ENCODE assay signal across 11 cellular contexts in genomic region chr1:27306892-27307850, GRCh38. TPM values are rescaled to one million over a fixed set of nuclear protein-coding genes. Genes with fewer than 3 reads are reported as not detected.
DNase-seq lines count a peak whose midpoint lies in the region; ATAC-seq and TF ChIP-seq lines count a peak whose summit lies in the region.
"Had no signal": no experiment of that assay in that cellular context is flagged by ENCODE, and none has a peak within 500 bp of the region (broad histone marks: within the 10 kb centered on the region; RNA-seq: fewer than 3 reads in every experiment).

No MANE protein-coding gene starts in this region.

- ATAC-seq in GM18868 (IDR thresholded peaks at IDR 0.05; ENCODE audit: unreplicated experiment): no peak
- ATAC-seq: left lobe of liver had no signal

- no peaks in the 10 kb centered on the region for H4K20me1 ChIP-seq in Loucy (ENCODE audit: insufficient read depth, low read length, poor library complexity, severe bottlenecking)

- no peak overlapping the region for H2AFZ ChIP-seq in Loucy (ENCODE audit: low read length)

- no peaks in the 10 kb centered on the region for H3K9me2 ChIP-seq in Loucy (replicated peaks; ENCODE audit: low read depth, low read length)

- H3K27ac ChIP-seq in WERI-Rb-1 (peak overlapping the region; percentile 76), mesodermal cell (ENCODE audit: low read depth, low read length, severe bottlenecking) (peak overlapping the region; percentile 36)
- H3K27ac ChIP-seq: epithelial cell of prostate had no signal

- peak; percentile 82 for DNase-seq in ELF-1 (ENCODE audit: low read depth, low spot score)
- DNase-seq in WERI-Rb-1: peak; percentile 67
- no peak for DNase-seq in NCI-H748 treated with DMSO at 0.1 percent for 48 hours (lab: John Stamatoyannopoulos, UW)
- DNase-seq in NOMO-1 (lab: John Stamatoyannopoulos, UW; ENCODE audit: unreplicated experiment in 2 of 2): no peak
- DNase-seq in activated CD8-positive, alpha-beta memory T cell treated with anti-CD3 and anti-CD28 coated beads for 24 hours: no peak
- DNase-seq: activated naive CD4-positive, alpha-beta T cell treated with anti-CD3 and anti-CD28 coated beads, Interleukin-2, amount 10 ng/mL, durations not matched to agents 7 days and 5 days had no signal

- H3K4me2 ChIP-seq in Loucy (ENCODE audit: low read depth, low read length, poor library complexity, severe bottlenecking): no peak overlapping the region

- H3K9ac ChIP-seq in Loucy (ENCODE audit: low read depth, low read length, poor library complexity, severe bottlenecking): peak overlapping the region; percentile 44

- 0 out of 2 replicates have a peak, but pooled peaks have one; percentile 17 for TF ChIP-seq CTCF in Loucy (conservative IDR thresholded peaks at IDR 0.05; ENCODE audit: low read length)
- peak; percentile 84 for TF ChIP-seq CTCF in WERI-Rb-1 (IDR thresholded peaks at IDR 0.05; ENCODE audit: low read depth, low read length)

- WGBS in mesodermal cell (ENCODE audit: insufficient coverage in 2 of 2), 2 experiments: 56 to 57% methylated on average over 8 to 10 of the region's 11 CpGs

- H3K79me2 ChIP-seq in Loucy (ENCODE audit: insufficient read depth, low read length): no peaks in the 10 kb centered on the region

- H3K27me3 ChIP-seq in Loucy (ENCODE audit: insufficient read depth, low read length, poor library complexity, severe bottlenecking) (no peaks in the 10 kb centered on the region), WERI-Rb-1 (ENCODE audit: insufficient read depth, low read depth, severe bottlenecking) (no peaks in the 10 kb centered on the region)

- peaks cover 9% of the 10 kb centered on the region; the same call in 1 of the 2 replicates for H3K36me3 ChIP-seq in Loucy (ENCODE audit: insufficient read depth, low read length)
- H3K36me3 ChIP-seq in WERI-Rb-1: peaks cover 25% of the 10 kb centered on the region
- H3K36me3 ChIP-seq in mesodermal cell (ENCODE audit: control insufficient read depth, insufficient read depth, low read length): peaks cover under 1% of the 10 kb centered on the region

- no peak overlapping the region for H3K4me3 ChIP-seq in Loucy (ENCODE audit: low read length, poor library complexity, severe bottlenecking)
- H3K4me3 ChIP-seq in WERI-Rb-1 (ENCODE audit: low read depth, low read length): no peak overlapping the region
- no peak overlapping the region for H3K4me3 ChIP-seq in mesodermal cell (ENCODE audit: extremely low read depth, insufficient read depth, low read length, poor library complexity, severe bottlenecking)

- no peaks in the 10 kb centered on the region for H3K9me3 ChIP-seq in Loucy (ENCODE audit: insufficient read depth, low read depth, low read length)
- H3K9me3 ChIP-seq in WERI-Rb-1 (ENCODE audit: severe bottlenecking): no peaks in the 10 kb centered on the region
- H3K9me3 ChIP-seq in mesodermal cell (ENCODE audit: control insufficient read depth, low read length): no peaks in the 10 kb centered on the region

- H3F3A ChIP-seq in Loucy (ENCODE audit: low read depth): no peaks in the 10 kb centered on the region

- peaks cover 9% of the 10 kb centered on the region for H3K4me1 ChIP-seq in Loucy (ENCODE audit: insufficient read depth, low read length, poor library complexity, severe bottlenecking)
- peaks cover 8% of the 10 kb centered on the region for H3K4me1 ChIP-seq in mesodermal cell (ENCODE audit: control insufficient read depth, insufficient read depth, low read length, poor library complexity, severe bottlenecking)

RNA-seq across cellular contexts. Expression of gene TMEM222, which starts 14.8 kb away (rescaled TPM):
- 22.3 TPM for polyA plus RNA-seq in mesodermal cell (2013, experiment 1 of 2)
- polyA plus RNA-seq in mesodermal cell (2013, experiment 2 of 2): 17.3 TPM

RNA-seq across cellular contexts. Expression of gene SYTL1, which starts 34.7 kb away (rescaled TPM):
- polyA plus RNA-seq in mesodermal cell (2013, experiment 1 of 2): 4.2 TPM
- 5.4 TPM for polyA plus RNA-seq in mesodermal cell (2013, experiment 2 of 2)

RNA-seq across cellular contexts. Expression of gene MAP3K6, which starts 59.6 kb away (rescaled TPM):
- polyA plus RNA-seq in mesodermal cell (2013, experiment 1 of 2): 26.4 TPM
- polyA plus RNA-seq in mesodermal cell (2013, experiment 2 of 2): 19.3 TPM

Comparison
In these comparisons a context has a peak if more than half of its experiments do, and no peak if none do; other contexts are left out.
1. DNase-seq: peak in ELF-1 (single experiment) and WERI-Rb-1 (single experiment); none in NCI-H748 treated with DMSO at 0.1 percent for 48 hours (single experiment), NOMO-1 (0 of 2) and activated CD8-positive, alpha-beta memory T cell treated with anti-CD3 and anti-CD28 coated beads for 24 hours (single experiment).